8 cellular contexts compared by ENCODE assay signal in the genomic region with DNA sequence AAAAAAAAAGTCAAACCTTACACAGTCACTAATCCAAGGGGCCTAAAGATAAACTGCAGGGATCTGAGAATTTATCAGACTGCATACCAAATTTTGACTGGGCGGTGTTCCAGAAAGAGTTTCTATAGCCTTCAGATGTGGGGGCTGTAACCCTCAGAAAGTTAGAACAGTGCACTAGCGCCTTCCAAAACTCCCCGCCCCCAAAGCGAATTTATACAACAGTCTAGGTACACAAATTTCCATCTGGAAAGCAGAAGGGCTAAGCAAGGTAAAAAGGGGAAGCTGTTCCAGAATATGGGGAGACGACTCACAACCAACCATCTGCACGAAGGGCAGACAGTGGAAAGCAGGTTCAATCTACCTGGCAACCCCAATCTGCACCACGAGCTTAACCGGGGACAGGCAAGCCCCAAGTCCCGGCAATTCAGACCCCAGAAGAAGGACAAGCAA. TPM values are rescaled to one million over a fixed set of nuclear protein-coding genes. Genes with fewer than 3 reads are reported as not detected.
DNase-seq lines count a peak whose midpoint lies in the region; ATAC-seq, FAIRE-seq and TF ChIP-seq lines count a peak whose summit lies in the region.

No MANE protein-coding gene starts in this region.

- H3K27me3 ChIP-seq in pancreas, result no peaks in the 10 kb centered on the region

- no peaks in the 10 kb centered on the region for H3K9me3 ChIP-seq in pancreas

- H3K4me3 ChIP-seq in fibroblast of mammary gland (ENCODE audit: control insufficient read depth, low read depth, low read length) (peak overlapping the region; percentile 70), pancreas (peak overlapping the region; percentile 70 to 93 (median 86))

- H3K4me1 ChIP-seq in pancreas, result peaks cover 0 to 17% (median 7%) of the 10 kb centered on the region in 3 donors

- no peak for FAIRE-seq in pancreas (lab: Jason Lieb, UNC)

- TF ChIP-seq CTCF in VCaP (conservative IDR thresholded peaks at IDR 0.05) (no peak), fibroblast of mammary gland (conservative IDR thresholded peaks at IDR 0.05; ENCODE audit: control insufficient read depth, insufficient read depth, low read depth, low read length) (no peak), pancreas (IDR thresholded peaks at IDR 0.05) (no peak)

- H3K27ac ChIP-seq in VCaP (peak overlapping the region; percentile 82), pancreas (peak overlapping the region; percentile 70 to 80 (median 76))

- no peaks in the 10 kb centered on the region for H3K36me3 ChIP-seq in pancreas

- DNase-seq in fibroblast of mammary gland (ENCODE audit: low read depth) (no peak), pancreas (no peak), NCI-H69 (lab: John Stamatoyannopoulos, UW) (no peak), foreskin melanocyte (no peak), DMS53 treated with DMSO at 0.1 percent for 48 hours (lab: John Stamatoyannopoulos, UW; ENCODE audit: unreplicated experiment) (no peak)

- intact Hi-C loops in pancreas (cut with DNase I), result no loop called here

- 3 to 4% methylated on average over 9 of the region's 9 CpGs for WGBS in pancreas, 2 donors

- ATAC-seq in GM18868 (IDR thresholded peaks at IDR 0.05; ENCODE audit: unreplicated experiment) (peak; percentile 30), HG03280 (IDR thresholded peaks at IDR 0.05; ENCODE audit: unreplicated experiment) (peak; percentile 2), pancreas (peak in 1 of 4 donors; percentile 27)

RNA-seq across cellular contexts. Expression of a gene that starts 0.8 kb away (rescaled TPM):
- 10 to 100 TPM in 1 of 6 donors, 1 to 10 TPM in 5; 6.9 to 15.5 (median 7.8) TPM for total RNA-seq in pancreas
- 1 to 10 TPM; 2.1 to 6.5 TPM for polyA plus RNA-seq in pancreas

RNA-seq across cellular contexts. Expression of a gene that starts 58.6 kb away (rescaled TPM):
- total RNA-seq in pancreas, result not detected
- polyA plus RNA-seq in pancreas, result not detected
